16 cellular contexts compared by ENCODE assay signal in genomic region chr4:163598028-163598427, GRCh38.
A peak's percentile ranks its signal among the peaks of the same experiment; 100 is the strongest.
DNase-seq lines count a peak whose midpoint lies in the region; ATAC-seq, FAIRE-seq and TF ChIP-seq lines count a peak whose summit lies in the region.
"Had no signal": no experiment of that assay in that cellular context is flagged by ENCODE, and none has a peak within 500 bp of the region (broad histone marks: within the 10 kb centered on the region; RNA-seq: fewer than 3 reads in every experiment).

No MANE protein-coding gene starts in this region.

- H3K9me3 Mint-ChIP-seq in activated CD4-positive, alpha-beta T cell treated with anti-CD3 and anti-CD28 coated beads, Interleukin-2, amount 10 ng/mL, durations not matched to agents 24 days and 14 days: no peaks in the 10 kb centered on the region
- H3K9me3 Mint-ChIP-seq in activated naive CD8-positive, alpha-beta T cell treated with anti-CD3 and anti-CD28 coated beads for 36 hours: no peaks in the 10 kb centered on the region
- H3K9me3 Mint-ChIP-seq: activated naive CD8-positive, alpha-beta T cell treated with anti-CD3 and anti-CD28 coated beads, Interleukin-2, amount 10 ng/mL, durations not matched to agents 7 days and 5 days had no signal

- H3K4me3 Mint-ChIP-seq in activated CD4-positive, alpha-beta T cell treated with anti-CD3 and anti-CD28 coated beads, Interleukin-2, amount 10 ng/mL, durations not matched to agents 24 days and 14 days: no peak overlapping the region
- no peak overlapping the region for H3K4me3 Mint-ChIP-seq in activated naive CD8-positive, alpha-beta T cell treated with anti-CD3 and anti-CD28 coated beads for 36 hours
- H3K4me3 Mint-ChIP-seq: activated naive CD8-positive, alpha-beta T cell treated with anti-CD3 and anti-CD28 coated beads, Interleukin-2, amount 10 ng/mL, durations not matched to agents 7 days and 5 days had no signal

- ATAC-seq in GM18868 (IDR thresholded peaks at IDR 0.05; ENCODE audit: unreplicated experiment) (peak; percentile 71), GM21717 (IDR thresholded peaks at IDR 0.05; ENCODE audit: unreplicated experiment) (peak; percentile 70), HG03135 (IDR thresholded peaks at IDR 0.05; ENCODE audit: unreplicated experiment) (peak; percentile 70)

- no peak overlapping the region for H3K27ac Mint-ChIP-seq in activated CD4-positive, alpha-beta T cell treated with anti-CD3 and anti-CD28 coated beads, Interleukin-2, amount 10 ng/mL, durations not matched to agents 24 days and 14 days
- no peak overlapping the region for H3K27ac Mint-ChIP-seq in activated naive CD8-positive, alpha-beta T cell treated with anti-CD3 and anti-CD28 coated beads for 36 hours
- H3K27ac Mint-ChIP-seq: activated naive CD8-positive, alpha-beta T cell treated with anti-CD3 and anti-CD28 coated beads, Interleukin-2, amount 10 ng/mL, durations not matched to agents 7 days and 5 days had no signal

- no peaks in the 10 kb centered on the region for H3K27me3 Mint-ChIP-seq in activated CD4-positive, alpha-beta T cell treated with anti-CD3 and anti-CD28 coated beads, Interleukin-2, amount 10 ng/mL, durations not matched to agents 24 days and 14 days
- no peaks in the 10 kb centered on the region for H3K27me3 Mint-ChIP-seq in activated naive CD8-positive, alpha-beta T cell treated with anti-CD3 and anti-CD28 coated beads for 36 hours
- H3K27me3 Mint-ChIP-seq: activated naive CD8-positive, alpha-beta T cell treated with anti-CD3 and anti-CD28 coated beads, Interleukin-2, amount 10 ng/mL, durations not matched to agents 7 days and 5 days had no signal

- peak; percentile 64 for TF ChIP-seq POLR2A in Raji (IDR thresholded peaks at IDR 0.05; ENCODE audit: insufficient read depth, low read depth, low read length)

- no peaks in the 10 kb centered on the region for H3K36me3 Mint-ChIP-seq in activated CD4-positive, alpha-beta T cell treated with anti-CD3 and anti-CD28 coated beads, Interleukin-2, amount 10 ng/mL, durations not matched to agents 24 days and 14 days (ENCODE audit: low read depth)
- peaks cover 1% of the 10 kb centered on the region for H3K36me3 Mint-ChIP-seq in activated naive CD8-positive, alpha-beta T cell treated with anti-CD3 and anti-CD28 coated beads for 36 hours
- H3K36me3 Mint-ChIP-seq: activated naive CD8-positive, alpha-beta T cell treated with anti-CD3 and anti-CD28 coated beads, Interleukin-2, amount 10 ng/mL, durations not matched to agents 7 days and 5 days had no signal

- intact Hi-C loops in activated CD4-positive, alpha-beta T cell treated with anti-CD3 and anti-CD28 coated beads, Interleukin-2, amount 10 ng/mL, durations not matched to agents 24 days and 14 days (cut with micrococcal nuclease): no loop called here

- H3K4me1 Mint-ChIP-seq in activated CD4-positive, alpha-beta T cell treated with anti-CD3 and anti-CD28 coated beads, Interleukin-2, amount 10 ng/mL, durations not matched to agents 24 days and 14 days: no peaks in the 10 kb centered on the region
- H3K4me1 Mint-ChIP-seq in activated naive CD8-positive, alpha-beta T cell treated with anti-CD3 and anti-CD28 coated beads for 36 hours: peaks cover 2% of the 10 kb centered on the region
- H3K4me1 Mint-ChIP-seq: activated naive CD8-positive, alpha-beta T cell treated with anti-CD3 and anti-CD28 coated beads, Interleukin-2, amount 10 ng/mL, durations not matched to agents 7 days and 5 days had no signal

- no peak for FAIRE-seq in RCC 7860 (lab: Jason Lieb, UNC)

- no peak for DNase-seq in stimulated activated CD8-positive, alpha-beta memory T cell treated with anti-CD3 and anti-CD28 coated beads, Interleukin-4, amount 100 ng/mL, for 48 hours
- DNase-seq in activated CD4-positive, alpha-beta T cell treated with anti-CD3 and anti-CD28 coated beads, Interleukin-2, amount 10 ng/mL, durations not matched to agents 24 days and 14 days: no peak
- no peak for DNase-seq in activated naive CD8-positive, alpha-beta T cell treated with anti-CD3 and anti-CD28 coated beads for 36 hours
- DNase-seq in RCC 7860 (ENCODE audit: low spot score): no peak
- DNase-seq: activated naive CD8-positive, alpha-beta T cell treated with anti-CD3 and anti-CD28 coated beads, Interleukin-2, amount 10 ng/mL, durations not matched to agents 7 days and 5 days; EL; hippocampal formation; left ventricle myocardium inferior; NCI-H1436; NCI-H524 treated with DMSO at 0.1 percent for 48 hours; SHP77 treated with DMSO at 0.1 percent for 48 hours; sigmoid colon had no signal
